In the genomic region with DNA sequence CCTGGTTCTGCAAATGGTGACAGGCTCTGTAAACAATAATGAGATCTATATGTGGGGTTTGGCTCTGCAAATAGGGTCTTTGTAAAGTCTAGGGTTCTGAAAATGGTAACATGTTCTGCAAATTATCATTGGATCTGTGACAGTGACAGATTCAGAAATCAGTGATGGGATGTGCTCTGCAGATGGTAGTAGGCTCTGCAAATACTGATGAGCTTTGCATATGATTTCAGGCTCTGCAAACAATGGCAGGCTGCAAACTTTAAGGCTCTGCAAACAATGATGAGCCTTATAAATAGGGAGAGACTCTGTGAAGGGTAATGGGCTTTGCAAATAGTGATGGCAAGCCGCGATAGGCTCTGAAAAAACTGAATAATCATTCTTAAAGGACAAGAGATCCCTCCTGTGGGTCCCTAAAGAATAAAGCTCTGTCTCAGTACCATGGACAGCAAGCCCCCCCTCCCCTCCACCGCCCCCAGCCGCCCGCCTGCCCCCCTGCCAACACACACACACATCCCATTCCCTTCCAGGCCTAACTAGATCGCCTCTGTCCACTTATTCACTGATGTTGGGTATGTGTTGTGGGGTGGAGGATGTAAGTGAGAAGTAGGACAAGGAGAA, we compare ENCODE assay signal across 29 cellular contexts. TPM values are rescaled to one million over a fixed set of nuclear protein-coding genes. Genes with fewer than 3 reads are reported as not detected.
"Had no signal": no experiment of that assay in that cellular context is flagged by ENCODE, and none has a peak within 500 bp of the region (broad histone marks: within the 10 kb centered on the region; RNA-seq: fewer than 3 reads in every experiment).

No MANE protein-coding gene starts in this region.

- H3K36me3 ChIP-seq: left ventricle myocardium inferior, ovary, right atrium auricular region, right lobe of liver, thoracic aorta, tibial artery, upper lobe of right lung had no signal

- H3K27me3 ChIP-seq: ovary, right atrium auricular region had no signal

- H3K4me3 ChIP-seq: left ventricle myocardium inferior, lung, ovary, right atrium auricular region, right lobe of liver, smooth muscle cell, thoracic aorta, tibial artery, upper lobe of right lung had no signal

- H3K4me2 ChIP-seq: smooth muscle cell had no signal

- ATAC-seq: natural killer cell; right lobe of liver; stimulated activated memory B cell treated with anti-CD40 and anti-IgM and Interleukin-4, amounts not matched to agents 10 μg/mL and 1 μg/mL and 100 μg/mL, for 72 hours; stimulated activated naive CD8-positive, alpha-beta T cell treated with anti-CD3 and anti-CD28 coated beads, Interleukin-15, amount 100 ng/mL, for 72 hours; upper lobe of right lung had no signal

- DNase-seq: islet precursor cell; left ventricle myocardium inferior; mesendoderm; naive B cell; natural killer cell; nephron progenitor cell; ovary; right lobe of liver; stimulated activated CD4-positive, alpha-beta T cell treated with anti-CD3 and anti-CD28 coated beads, Interleukin-1b, Interleukin-23, amount 100 ng/mL, for 48 hours; stimulated activated CD4-positive, alpha-beta T cell treated with anti-CD3 and anti-CD28 coated beads, Interleukin-2, amount 100 ng/mL, for 48 hours; stimulated activated CD4-positive, alpha-beta T cell treated with anti-CD3 and anti-CD28 coated beads, Interleukin-4, amount 100 ng/mL, for 4 hours; stimulated activated CD8-positive, alpha-beta memory T cell treated with anti-CD3 and anti-CD28 coated beads, Interleukin-4, amount 100 ng/mL, for 48 hours; stimulated activated naive CD4-positive, alpha-beta T cell treated with Interleukin-2 at 50 U/mL for 16 hours; stimulated activated naive CD8-positive, alpha-beta T cell treated with anti-CD3 and anti-CD28 coated beads, Interleukin-15, amount 100 ng/mL, for 72 hours; tibial artery; trophoblast cell; upper lobe of right lung had no signal

- H3K9me3 ChIP-seq: left ventricle myocardium inferior, ovary, right atrium auricular region, right lobe of liver, thoracic aorta, tibial artery, upper lobe of right lung had no signal

- H3K27ac ChIP-seq: left ventricle myocardium inferior, ovary, right atrium auricular region, right lobe of liver, thoracic aorta, tibial artery, upper lobe of right lung had no signal

RNA-seq across cellular contexts. Expression of gene DMBX1, which starts 17.6 kb away (rescaled TPM):
- total RNA-seq: left ventricle myocardium inferior, mesothelial cell of epicardium, mononuclear cell, natural killer cell, omental fat pad, ovary, progenitor cell of endocrine pancreas, pulmonary artery endothelial cell, renal cortical epithelial cell, right atrium auricular region, right lobe of liver, skeletal muscle tissue, smooth muscle cell, thoracic aorta, upper lobe of right lung had no signal
- polyA plus RNA-seq: ovary, smooth muscle cell had no signal
